In the genomic region with DNA sequence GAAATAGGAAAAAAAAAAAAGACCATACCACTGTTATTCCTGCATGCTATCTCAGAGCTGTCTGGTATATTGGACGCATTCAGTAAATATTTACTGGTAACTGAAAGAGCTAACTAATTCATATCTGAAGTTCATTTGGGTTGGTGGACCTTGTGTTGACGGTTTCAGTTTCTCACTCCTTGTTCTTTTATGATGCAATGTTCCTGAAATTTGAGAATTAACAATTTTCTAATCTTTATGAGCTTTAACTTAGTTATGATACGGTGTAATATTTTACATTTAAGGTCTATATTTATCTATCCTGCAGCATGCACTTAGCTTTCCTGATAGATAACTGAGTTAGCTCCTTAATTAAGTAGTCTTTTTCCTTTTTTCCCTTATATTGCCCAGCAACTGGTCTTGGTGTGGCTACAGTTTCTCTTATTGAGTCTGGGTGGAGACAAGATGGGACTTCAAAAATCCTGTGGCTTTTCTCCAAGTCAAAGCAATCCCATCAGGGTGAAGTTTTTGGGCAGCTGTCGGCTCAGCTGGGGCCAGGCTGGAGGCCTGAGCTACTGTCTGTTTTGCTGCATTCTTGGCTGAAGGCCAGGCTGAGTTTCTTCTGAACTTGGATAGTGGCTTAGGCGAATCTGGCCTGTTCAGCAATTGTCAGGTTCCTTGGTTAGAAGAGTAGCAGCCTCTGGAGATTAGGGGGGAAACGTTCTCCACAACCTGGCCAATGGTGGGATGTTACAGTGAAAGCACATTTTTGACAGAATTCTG, we compare ENCODE assay signal across 11 cellular contexts.
DNase-seq lines count a peak whose midpoint lies in the region; FAIRE-seq and TF ChIP-seq lines count a peak whose summit lies in the region.
"Had no signal": no experiment of that assay in that cellular context is flagged by ENCODE, and none has a peak within 500 bp of the region (broad histone marks: within the 10 kb centered on the region; RNA-seq: fewer than 3 reads in every experiment).

No MANE protein-coding gene starts in this region.

- no peaks in the 10 kb centered on the region for H3K9me3 ChIP-seq in A673 (ENCODE audit: low read depth, low read length, poor library complexity, severe bottlenecking)

- H3K27ac ChIP-seq in A673 (ENCODE audit: low read depth, low read length, poor library complexity, severe bottlenecking): no peak overlapping the region

- DNase-seq in A673 (ENCODE audit: low spot score) (peak; percentile 69), HS-27A (ENCODE audit: low read depth) (peak; percentile 1), astrocyte of the hippocampus (ENCODE audit: low read depth, low spot score) (peak; percentile 29), iPS-NIHi11 (ENCODE audit: low spot score) (peak; percentile 27), GM12892 (ENCODE audit: insufficient read length) (no peak), HuH-7.5 (ENCODE audit: low spot score) (no peak), SW 1271 (lab: John Stamatoyannopoulos, UW) (no peak), dedifferentiated amniotic fluid mesenchymal stem cell (ENCODE audit: extremely low spot score) (no peak)
- DNase-seq: activated CD4-positive, CD25-positive, alpha-beta regulatory T cell treated with anti-CD3 and anti-CD28 coated beads, Interleukin-2, amount 50 U/mL, for 72 hours; NCI-H510A treated with DMSO at 0.1 percent for 48 hours; nephron progenitor cell had no signal

- TF ChIP-seq CTCF in A673 (conservative IDR thresholded peaks at IDR 0.05; ENCODE audit: low read depth, low read length): no peak

- peaks cover 14% of the 10 kb centered on the region for H3K4me1 ChIP-seq in A673 (ENCODE audit: insufficient read depth, low read length, poor library complexity, severe bottlenecking)

- no peak for TF ChIP-seq POLR2A in GM12892 (IDR thresholded peaks at IDR 0.05; ENCODE audit: low read depth, low read length)

- H3K4me3 ChIP-seq in A673 (ENCODE audit: low read depth, low read length, poor library complexity, severe bottlenecking): no peak overlapping the region

- CTCF ChIA-PET in A673 (lab: Charles Lee): interaction anchor here (0.6 to 0.7 kb wide), 3 partner anchors 78 to 1615 kb away, joined by 3 to 5 read pairs (median 4); a partner anchor contains a TSS

- intact Hi-C loops in A673 (cut with micrococcal nuclease; ENCODE audit: unreplicated experiment): loop anchor here (5.0 to 10.0 kb wide), 2 partner anchors 79 to 161 kb away; a partner anchor contains a TSS

- no peak for FAIRE-seq in GM12892 (lab: Jason Lieb, UNC)

- no peaks in the 10 kb centered on the region for H3K36me3 ChIP-seq in A673 (ENCODE audit: insufficient read depth, low read length, poor library complexity, severe bottlenecking)

- POLR2A ChIA-PET in A673 (lab: Charles Lee; ENCODE audit: low non-redundant PET): no interaction called here

- H3K27me3 ChIP-seq in A673 (replicated peaks; ENCODE audit: insufficient read depth, low read depth, low read length, poor library complexity): no peaks in the 10 kb centered on the region

- no TSS peak for BruUV-seq in A673 (replicated peaks; lab: Mats Ljungman, UMichigan)

Comparison
In these comparisons a context has a peak if more than half of its experiments do, and no peak if none do; other contexts are left out.
1. DNase-seq: peak in A673 (single experiment), HS-27A (single experiment), astrocyte of the hippocampus (single experiment) and iPS-NIHi11 (single experiment); none in GM12892 (single experiment), HuH-7.5 (single experiment), SW 1271 (0 of 2) and dedifferentiated amniotic fluid mesenchymal stem cell (single experiment).